In genomic region chr7:156012412-156012811, GRCh38 we compare ENCODE assay signal across 28 cellular contexts.
"Had no signal": no experiment of that assay in that cellular context is flagged by ENCODE, and none has a peak within 500 bp of the region (broad histone marks: within the 10 kb centered on the region; RNA-seq: fewer than 3 reads in every experiment).

No MANE protein-coding gene starts in this region.

- H3K36me3 ChIP-seq: neural progenitor cell, ovary, spleen, suprapubic skin, tibial artery, transverse colon, upper lobe of right lung, uterus had no signal

- H3K4me3 ChIP-seq: neural progenitor cell, ovary, psoas muscle, skin epidermis, smooth muscle cell, spleen, suprapubic skin, testis, tibial artery, transverse colon, upper lobe of right lung, uterus had no signal

- H3K27ac ChIP-seq: neural progenitor cell, ovary, parathyroid adenoma, psoas muscle, skin epidermis, spleen, suprapubic skin, testis, tibial artery, transverse colon, upper lobe of right lung, uterus had no signal

- H3K27me3 ChIP-seq: neural progenitor cell, ovary, spleen, suprapubic skin, testis, tibial artery, upper lobe of right lung, uterus had no signal

- H3K79me2 ChIP-seq: parathyroid adenoma had no signal

- H2AFZ ChIP-seq: neural progenitor cell, parathyroid adenoma had no signal

- H3K4me1 ChIP-seq: neural progenitor cell, parathyroid adenoma, psoas muscle, spleen, suprapubic skin, testis, tibial artery, transverse colon, upper lobe of right lung, uterus had no signal

- H3K9ac ChIP-seq: neural progenitor cell, parathyroid adenoma had no signal

- H3K9me3 ChIP-seq: ovary, testis, tibial artery, transverse colon, uterus had no signal

- H3K4me2 ChIP-seq: neural progenitor cell, smooth muscle cell had no signal

- DNase-seq: natural killer cell; occipital lobe; ovary; posterior cingulate gyrus; psoas muscle; right cardiac atrium; spleen; stimulated activated CD4-positive, alpha-beta T cell treated with anti-CD3 and anti-CD28 coated beads, Interleukin-12 subunit alpha, Interleukin-12 subunit beta, amount 100 ng/mL, for 4 hours; stimulated activated CD4-positive, alpha-beta T cell treated with anti-CD3 and anti-CD28 coated beads, Interleukin-1b, Interleukin-23, amount 100 ng/mL, for 48 hours; stimulated activated CD4-positive, alpha-beta T cell treated with anti-CD3 and anti-CD28 coated beads, Interleukin-4, amount 100 ng/mL, for 1 hour; stimulated activated CD4-positive, alpha-beta T cell treated with anti-CD3 and anti-CD28 coated beads, Interleukin-4, amount 100 ng/mL, for 4 hours; stimulated activated CD8-positive, alpha-beta memory T cell treated with anti-CD3 and anti-CD28 coated beads, Interleukin-4, amount 100 ng/mL, for 48 hours; stimulated activated naive CD4-positive, alpha-beta T cell; stimulated activated naive CD8-positive, alpha-beta T cell treated with anti-CD3 and anti-CD28 coated beads, Interleukin-15, amount 100 ng/mL, for 72 hours; stimulated activated naive CD8-positive, alpha-beta T cell treated with anti-CD3 and anti-CD28 coated beads, Interleukin-15, Interleukin-2, amounts not matched to agents 100 U/mL and 50 U/mL, for 24 hours; substantia nigra; testis; tibial artery; transverse colon; upper lobe of right lung; uterus had no signal

- ATAC-seq: natural killer cell; psoas muscle; right cardiac atrium; sciatic nerve; stimulated activated memory B cell treated with anti-CD40 and anti-IgM and Interleukin-4, amounts not matched to agents 10 μg/mL and 1 μg/mL and 100 μg/mL, for 72 hours; stimulated activated naive CD8-positive, alpha-beta T cell treated with anti-CD3 and anti-CD28 coated beads, Interleukin-15, amount 100 ng/mL, for 72 hours; stimulated activated naive CD8-positive, alpha-beta T cell treated with anti-CD3 and anti-CD28 coated beads, Interleukin-15, Interleukin-2, amounts not matched to agents 100 U/mL and 50 U/mL, for 24 hours; upper lobe of right lung had no signal
